Comparison of ENCODE assay signal across 19 cellular contexts in the genomic region with DNA sequence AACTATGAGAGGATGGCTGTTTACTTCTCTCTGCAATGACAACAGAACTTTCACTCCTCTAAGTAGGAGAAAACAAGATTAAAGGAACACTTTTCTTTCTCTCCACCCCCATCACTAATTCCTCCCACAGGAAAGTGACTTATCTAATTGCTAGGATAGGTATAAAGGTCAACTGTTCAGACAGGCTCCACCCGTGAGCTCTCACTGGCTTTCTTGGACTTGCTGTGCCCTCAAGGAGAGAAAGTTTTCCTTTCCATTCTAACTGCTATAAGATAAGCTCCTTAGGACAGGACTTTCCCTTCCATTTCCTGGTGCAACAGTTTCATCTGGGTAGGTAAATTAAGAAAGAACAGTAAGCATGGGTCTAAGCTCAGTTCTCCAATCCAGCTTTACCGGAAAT. TPM values are rescaled to one million over a fixed set of nuclear protein-coding genes. Genes with fewer than 3 reads are reported as not detected.
DNase-seq lines count a peak whose midpoint lies in the region; ATAC-seq, FAIRE-seq and TF ChIP-seq lines count a peak whose summit lies in the region.
"Had no signal": no experiment of that assay in that cellular context is flagged by ENCODE, and none has a peak within 500 bp of the region (broad histone marks: within the 10 kb centered on the region; RNA-seq: fewer than 3 reads in every experiment).

No MANE protein-coding gene starts in this region.

- no peak for ATAC-seq in HCT116
- no peak for ATAC-seq in K562
- ATAC-seq in lower lobe of right lung, result peak; percentile 4 to 50
- ATAC-seq in HG03378 (IDR thresholded peaks at IDR 0.05; ENCODE audit: unreplicated experiment), result no peak
- ATAC-seq: activated naive CD4-positive, alpha-beta T cell treated with anti-CD3 and anti-CD28 coated beads, Interleukin-2, amount 50 U/mL, for 72 hours; activated T-cell treated with anti-CD3 and anti-CD28 coated beads, Interleukin-2, amount 50 U/mL, for 72 hours; heart right ventricle had no signal

- H3K27ac ChIP-seq in HCT116 (ENCODE audit: low read depth, low read length) (no peak overlapping the region), K562 (ENCODE audit: extremely low read depth, low read depth, low read length) (no peak overlapping the region), lower lobe of right lung (peak overlapping the region; percentile 54), transverse colon (peak overlapping the region; percentile 71 to 86 (median 82))
- H3K27ac ChIP-seq: BLaER1, heart right ventricle, neutrophil, WERI-Rb-1 had no signal

- TF ChIP-seq RAD21 in HCT116 (IDR thresholded peaks at IDR 0.05; ENCODE audit: low read depth) (no peak), K562 (CRISPR knock-in tag; conservative IDR thresholded peaks at IDR 0.05 in 1 of 2, IDR thresholded peaks at IDR 0.05 in 1 of 2) (no peak)

- H3K9me3 ChIP-seq in HCT116 (ENCODE audit: control insufficient read depth in 1 of 2, insufficient read depth in 1 of 2, low read depth in 1 of 2, low read length in 2 of 2), result no peaks in the 10 kb centered on the region
- no peaks in the 10 kb centered on the region for H3K9me3 ChIP-seq in K562 (replicated peaks; ENCODE audit: control insufficient read depth, insufficient read depth, low read depth, low read length)
- H3K9me3 ChIP-seq in lower lobe of right lung, result no peaks in the 10 kb centered on the region
- no peaks in the 10 kb centered on the region for H3K9me3 ChIP-seq in transverse colon
- H3K9me3 ChIP-seq: BLaER1, heart right ventricle, neutrophil had no signal

- TF ChIP-seq POLR2A in HCT116 (IDR thresholded peaks at IDR 0.05; ENCODE audit: borderline replicate concordance, extremely low read depth, insufficient read depth, insufficient read length), result no peak
- TF ChIP-seq POLR2A in K562 (conservative IDR thresholded peaks at IDR 0.05), result no peak
- peak; percentile 18 for TF ChIP-seq POLR2A in transverse colon (IDR thresholded peaks at IDR 0.05)

- intact Hi-C loops in HCT116 (cut with micrococcal nuclease), result no loop called here
- intact Hi-C loops in K562 (cut with micrococcal nuclease), result loop anchor here (5.0 to 10.0 kb wide), 2 partner anchors 91 to 569 kb away; no protein-coding TSS in a partner anchor
- intact Hi-C loops in lower lobe of right lung (cut with DNase I), result no loop called here
- intact Hi-C loops in transverse colon (cut with DNase I; ENCODE audit: low total_unique reads), result no loop called here

- H4K20me1 ChIP-seq in HCT116 (ENCODE audit: insufficient read depth), result no peaks in the 10 kb centered on the region
- H4K20me1 ChIP-seq in K562 (replicated peaks; ENCODE audit: control insufficient read depth, insufficient read depth, low read length), result no peaks in the 10 kb centered on the region
- H4K20me1 ChIP-seq: BLaER1 had no signal

- CTCF ChIA-PET in HCT116 (lab: Charles Lee), result no interaction called here
- CTCF ChIA-PET in K562 (lab: Yijun Ruan, JAX; ENCODE audit: low intra/inter-chr PET ratio), result no interaction called here

- FAIRE-seq in K562 (lab: Jason Lieb, UNC), result no peak

- H3K4me2 ChIP-seq in HCT116 (ENCODE audit: low read length) (peak overlapping the region; percentile 69), K562 (ENCODE audit: insufficient read depth, low read length) (no peak overlapping the region)
- H3K4me2 ChIP-seq: BLaER1 had no signal

- POLR2A ChIA-PET in HCT116 (lab: Charles Lee) (no interaction called here), K562 (lab: Yijun Ruan, JAX) (interaction anchor here (0.8 kb wide), 1 partner anchor 13 kb away, joined by 3 read pairs; no protein-coding TSS in a partner anchor)

- 0% methylated on average over 2 of the region's 2 CpGs for WGBS in K562 (ENCODE audit: insufficient coverage, low coverage, missing lambda C conversion rate)
- WGBS in transverse colon (ENCODE audit: low coverage in 1 of 2), 2 donors, result 50 to 54% methylated on average over 2 of the region's 2 CpGs

- H3K27me3 ChIP-seq in HCT116 (ENCODE audit: insufficient read depth, low read length) (no peaks in the 10 kb centered on the region), K562 (ENCODE audit: control insufficient read depth in 2 of 2, insufficient read depth in 2 of 2, low read length in 2 of 2) (peaks cover 22 to 38% of the 10 kb centered on the region in 2 experiments), lower lobe of right lung (ENCODE audit: low read depth) (no peaks in the 10 kb centered on the region), transverse colon (no peaks in the 10 kb centered on the region)

- H3K4me1 ChIP-seq in HCT116 (ENCODE audit: control insufficient read depth in 1 of 2, insufficient read depth in 2 of 2, low read length in 2 of 2) (peaks cover 20 to 42% of the 10 kb centered on the region in 2 experiments), K562 (replicated peaks in 1 of 2; ENCODE audit: control insufficient read depth in 2 of 2, insufficient read depth in 2 of 2, low read length in 2 of 2) (peaks cover 0 to 9% of the 10 kb centered on the region in 2 experiments; a peak in 2 of 5 replicates), lower lobe of right lung (peaks cover 11% of the 10 kb centered on the region), transverse colon (peaks cover 0 to 57% (median 23%) of the 10 kb centered on the region in 4 donors)

- H3K9me1 ChIP-seq in K562 (ENCODE audit: control insufficient read depth, insufficient read depth, low read length), result no peaks in the 10 kb centered on the region

- BruUV-seq in HCT116 (replicated peaks; lab: Mats Ljungman, UMichigan) (no TSS peak), K562 (replicated peaks; lab: Mats Ljungman, UMichigan) (no TSS peak)

- TF ChIP-seq CTCF in HCT116 (IDR thresholded peaks at IDR 0.05 in 2 of 3, conservative IDR thresholded peaks at IDR 0.05 in 1 of 3; ENCODE audit: borderline replicate concordance in 1 of 3, insufficient read depth in 1 of 3, low read depth in 2 of 3, low read length in 2 of 3) (no peak), K562 (IDR thresholded peaks at IDR 0.05 in 2 of 3, conservative IDR thresholded peaks at IDR 0.05 in 1 of 3; ENCODE audit: insufficient read depth in 2 of 3, low read depth in 1 of 3, low read length in 3 of 3) (no peak), lower lobe of right lung (IDR thresholded peaks at IDR 0.05) (no peak), transverse colon (IDR thresholded peaks at IDR 0.05) (no peak)

- in situ Hi-C loops in K562 (cut with MboI), result no loop called here
- in situ Hi-C loops in transverse colon (cut with MboI; ENCODE audit: low pct_ligation_motif_present in 1 of 4, low pct_unique_long_range_greater_than_20kb in 1 of 4, low sequenced_read_pairs in 3 of 4), result no loop called here

- no peaks in the 10 kb centered on the region for H3K79me2 ChIP-seq in HCT116 (ENCODE audit: insufficient read depth, low read length)
- no peaks in the 10 kb centered on the region for H3K79me2 ChIP-seq in K562 (ENCODE audit: control insufficient read depth, insufficient read depth, low read length)

- 0 out of 4 replicates have a peak overlapping the region, but pooled peaks of 1 of the 2 experiments have one; percentile 22 for H3K4me3 ChIP-seq in HCT116 (replicated peaks in 1 of 2; ENCODE audit: low read depth in 1 of 2, low read length in 2 of 2)
- no peak overlapping the region for H3K4me3 ChIP-seq in K562
- H3K4me3 ChIP-seq in lower lobe of right lung, result no peak overlapping the region
- no peak overlapping the region for H3K4me3 ChIP-seq in transverse colon
- H3K4me3 ChIP-seq: BLaER1, heart right ventricle had no signal

- H3K9ac ChIP-seq in HCT116 (ENCODE audit: low read length) (peak overlapping the region; percentile 18), K562 (ENCODE audit: insufficient read depth in 1 of 2, low read depth in 2 of 2, low read length in 2 of 2) (no peak overlapping the region)
- H3K9ac ChIP-seq: BLaER1 had no signal

- TF ChIP-seq EP300 in K562 (IDR thresholded peaks at IDR 0.05; ENCODE audit: low read length) (no peak), transverse colon (IDR thresholded peaks at IDR 0.05; ENCODE audit: low read depth) (no peak)

- H3K36me3 ChIP-seq in HCT116 (ENCODE audit: control insufficient read depth in 1 of 2, insufficient read depth in 2 of 2, low read length in 2 of 2) (no peaks in the 10 kb centered on the region), K562 (ENCODE audit: control insufficient read depth, insufficient read depth, low read length) (no peaks in the 10 kb centered on the region), lower lobe of right lung (no peaks in the 10 kb centered on the region), transverse colon (no peaks in the 10 kb centered on the region)
- H3K36me3 ChIP-seq: BLaER1, heart right ventricle, neutrophil, WERI-Rb-1 had no signal

- no peaks in the 10 kb centered on the region for H3K9me2 ChIP-seq in HCT116 (ENCODE audit: insufficient read depth)

- RAD21 ChIA-PET in HCT116 (lab: Charles Lee; ENCODE audit: low non-redundant PET in 1 of 2, low total read pairs in 2 of 2, uncharacterized antibody in 2 of 2, unreplicated experiment in 2 of 2), result no interaction called here

- DNase-seq in HCT116 (ENCODE audit: low read depth, low spot score) (no peak), K562 (ENCODE audit: extremely low read depth in 1 of 4, low spot score in 3 of 4) (peak in 1 of 4 experiments; percentile 4), lower lobe of right lung (no peak), transverse colon (peak; percentile 58), DMS153 treated with DMSO at 0.1 percent for 48 hours (lab: John Stamatoyannopoulos, UW; ENCODE audit: unreplicated experiment) (no peak), NCI-H510A treated with DMSO at 0.1 percent for 48 hours (lab: John Stamatoyannopoulos, UW) (no peak)
- DNase-seq: activated CD4-positive, alpha-beta memory T cell treated with anti-CD3 and anti-CD28 coated beads, Interleukin-2, amount 10 ng/mL, durations not matched to agents 7 days and 5 days; activated T-cell treated with anti-CD3 and anti-CD28 coated beads, Interleukin-2, amount 50 U/mL, for 72 hours; DMS53; heart right ventricle; NCI-H146; SHP77; stimulated activated CD4-positive, alpha-beta T cell treated with anti-CD3 and anti-CD28 coated beads, Interleukin-2, amount 100 ng/mL, for 48 hours; substantia nigra; WERI-Rb-1 had no signal

- H2AFZ ChIP-seq in HCT116 (ENCODE audit: low read depth, low read length, poor library complexity, severe bottlenecking), result no peak overlapping the region
- H2AFZ ChIP-seq in K562 (ENCODE audit: low read depth, low read length), result no peak overlapping the region

RNA-seq across cellular contexts. Expression of gene SLC41A2, which starts 4.8 kb away (rescaled TPM):
- total RNA-seq in HCT116 (2021; ENCODE audit: unreplicated experiment), result 12.5 TPM
- polyA plus RNA-seq in HCT116 (2012), result 1.7 and 1.9 TPM in 2 replicates
- total RNA-seq in K562 (2011; cell fraction: chromatin; rRNA removed; ENCODE audit: low replicate concordance), result 0.67 and 2.7 TPM in 2 replicates
- 0.13 and 0.33 TPM in 2 replicates for total RNA-seq in K562 (2011; cell fraction: nucleolus; rRNA removed)
- 0.22 and 0.31 TPM in 2 replicates for total RNA-seq in K562 (2011; cell fraction: nucleoplasm; rRNA removed)
- 0.04 TPM in 1 of 2 replicates, not detected in the other for total RNA-seq in K562 (2014; rRNA removed)
- 0.26 and 0.36 TPM in 2 replicates for total RNA-seq in K562 (2014; rRNA removed; fragmentation: Illumina TruSeq; extraction: Trizol)
- total RNA-seq in K562 (2015; rRNA removed; fragmentation: Illumina TruSeq; extraction: Trizol), result 0.04 and 0.47 TPM in 2 replicates
- total RNA-seq in K562 (2021), result 0.47 and 0.89 TPM in 2 replicates
- polyA plus RNA-seq in K562 (2011; rRNA removed), result 0.07 and 0.24 TPM in 2 replicates
- 0.03 TPM in 1 of 2 replicates, not detected in the other for polyA plus RNA-seq in K562 (2011; cell fraction: cytosol; rRNA removed)
- 0.10 and 0.17 TPM in 2 replicates for polyA plus RNA-seq in K562 (2011; cell fraction: nucleus; rRNA removed)
- polyA plus RNA-seq in K562 (2012), result 0.17 and 0.38 TPM in 2 replicates
- polyA plus RNA-seq in K562 (2014; fragmentation: Illumina TruSeq; extraction: Trizol), result 0.03 and 0.04 TPM in 2 replicates
- under 1 TPM; 0.01 to 0.08 TPM for polyA plus RNA-seq in K562 (2014; fragmentation: Nextera tagmentation; extraction: Ambion mirVana)
- 0.05 and 0.09 TPM in 2 replicates for polyA plus RNA-seq in K562 (2014; rRNA removed)
- polyA minus RNA-seq in K562 (2011; rRNA and poly(A)+ RNA removed), result 0.60 and 0.87 TPM in 2 replicates
- not detected in 2 replicates for polyA minus RNA-seq in K562 (2011; cell fraction: cytosol; rRNA and poly(A)+ RNA removed)
- 0.78 and 1.1 TPM in 2 replicates for polyA minus RNA-seq in K562 (2011; cell fraction: nucleus; rRNA and poly(A)+ RNA removed)
- total RNA-seq in lower lobe of right lung, result 24.8 TPM
- total RNA-seq in transverse colon, result 100 to 1,000 TPM in 3 of 4 donors, 10 to 100 TPM in 1; 31.6 to 154 (median 129) TPM

RNA-seq across cellular contexts. Expression of gene NOPCHAP1, which starts 32.8 kb away (rescaled TPM):
- total RNA-seq in HCT116 (2021; ENCODE audit: unreplicated experiment) (25.6 TPM), K562 (2014; rRNA removed) (36.2 and 38.5 TPM in 2 replicates), K562 (2014; rRNA removed; fragmentation: Illumina TruSeq; extraction: Trizol) (39.9 and 43.8 TPM in 2 replicates), K562 (2015; rRNA removed; fragmentation: Illumina TruSeq; extraction: Trizol) (30.3 and 32.0 TPM in 2 replicates), K562 (2021) (32.7 and 35.1 TPM in 2 replicates), lower lobe of right lung (11.7 TPM), transverse colon (1 to 10 TPM in 3 of 4 donors, under 1 TPM in 1; 0.37 to 5.7 (median 2.2) TPM)
- 14.8 and 15.9 TPM in 2 replicates for polyA plus RNA-seq in HCT116 (2012)
- total RNA-seq in K562 (2011; cell fraction: chromatin; rRNA removed; ENCODE audit: low replicate concordance), result 13.1 and 19.3 TPM in 2 replicates
- 5.2 and 7.5 TPM in 2 replicates for total RNA-seq in K562 (2011; cell fraction: nucleolus; rRNA removed)
- total RNA-seq in K562 (2011; cell fraction: nucleoplasm; rRNA removed), result 11.4 and 18.4 TPM in 2 replicates
- polyA plus RNA-seq in K562 (2011; rRNA removed) (14.7 and 19.4 TPM in 2 replicates), K562 (2014; fragmentation: Illumina TruSeq; extraction: Trizol) (33.4 and 37.9 TPM in 2 replicates), K562 (2014; fragmentation: Nextera tagmentation; extraction: Ambion mirVana) (100 to 1,000 TPM in 1 of 2 experiments, 10 to 100 TPM in 1; 98.7 to 108 TPM), K562 (2014; rRNA removed) (19.7 and 22.3 TPM in 2 replicates)
- polyA plus RNA-seq in K562 (2011; cell fraction: cytosol; rRNA removed), result 9.1 and 12.6 TPM in 2 replicates
- 3.9 and 4.9 TPM in 2 replicates for polyA plus RNA-seq in K562 (2011; cell fraction: nucleus; rRNA removed)
- 25.7 and 49.8 TPM in 2 replicates for polyA plus RNA-seq in K562 (2012)
- 12.6 and 14.4 TPM in 2 replicates for polyA minus RNA-seq in K562 (2011; rRNA and poly(A)+ RNA removed)
- polyA minus RNA-seq in K562 (2011; cell fraction: cytosol; rRNA and poly(A)+ RNA removed), result 2.7 and 13.5 TPM in 2 replicates
- 7.7 and 9.8 TPM in 2 replicates for polyA minus RNA-seq in K562 (2011; cell fraction: nucleus; rRNA and poly(A)+ RNA removed)

Comparison
In these comparisons a context has a peak if more than half of its experiments do, and no peak if none do; other contexts are left out.
1. ATAC-seq: peak in lower lobe of right lung (2 of 2); none in HCT116 (single experiment), K562 (single experiment) and HG03378 (single experiment).
2. H3K27ac ChIP-seq: peak in lower lobe of right lung (single experiment) and transverse colon (4 of 4); none in HCT116 (single experiment) and K562 (single experiment).